In the genomic region with DNA sequence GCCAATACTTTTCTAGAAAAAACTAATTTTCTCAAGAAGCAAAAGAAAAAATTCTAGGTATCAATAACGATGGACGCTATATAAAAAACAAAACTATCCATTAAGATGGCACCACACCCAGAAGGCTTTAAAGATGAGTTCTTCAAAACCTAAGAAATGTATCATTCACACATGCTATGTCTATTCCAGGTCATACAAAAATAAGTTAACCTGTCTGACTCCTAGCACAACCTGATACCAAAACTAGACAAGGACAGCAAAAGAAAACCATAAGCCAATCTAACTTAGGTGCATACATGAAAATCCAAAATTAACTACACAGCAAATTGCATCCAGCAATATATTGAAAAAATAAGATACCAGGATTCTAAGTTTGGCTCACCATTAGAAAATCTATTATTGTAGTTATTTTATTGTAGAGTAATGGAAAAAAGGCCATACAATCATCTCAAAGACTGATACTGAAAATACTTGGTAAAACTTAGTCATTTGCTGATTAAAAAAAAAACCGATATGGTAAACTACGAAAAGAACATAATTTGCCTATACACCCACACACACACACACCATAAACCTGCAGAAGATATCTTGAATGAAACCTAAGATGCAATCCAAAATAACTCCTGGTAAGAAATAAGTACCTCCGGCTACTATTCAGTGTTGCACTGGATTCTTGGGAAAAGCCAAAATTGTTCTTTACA, we compare ENCODE assay signal across 8 cellular contexts. TPM values are rescaled to one million over a fixed set of nuclear protein-coding genes. Genes with fewer than 3 reads are reported as not detected.
DNase-seq lines count a peak whose midpoint lies in the region; ATAC-seq, FAIRE-seq and TF ChIP-seq lines count a peak whose summit lies in the region.

No MANE protein-coding gene starts in this region.

- TF ChIP-seq CTCF in A549 (IDR thresholded peaks at IDR 0.05) (no peak), GM20000 (IDR thresholded peaks at IDR 0.05; ENCODE audit: extremely low read depth, missing control alignments) (no peak)

- FAIRE-seq in A549 (lab: Jason Lieb, UNC) = no peak

- DNase-seq in A549 (ENCODE audit: low read depth in 1 of 2, low spot score in 1 of 2) (no peak), GM20000 (ENCODE audit: low spot score) (peak; percentile 23), memory B cell (ENCODE audit: low spot score in 2 of 2) (no peak), GM03348 (ENCODE audit: low spot score) (no peak), retina (no peak)

- no peaks in the 10 kb centered on the region for H3K27me3 Mint-ChIP-seq in activated T-helper 17 cell treated with anti-CD3 and anti-CD28 coated beads, Interleukin-2, amount 50 U/mL, for 72 hours
- H3K27me3 Mint-ChIP-seq in memory B cell = no peaks in the 10 kb centered on the region

- H3K4me3 ChIP-seq in A549 = peak overlapping the region; percentile 81

- CTCF ChIA-PET in A549 (lab: Yijun Ruan, JAX) = interaction anchor here (0.8 to 2.2 kb wide), 6 partner anchors 19 to 132 kb away, joined by 3 to 9 read pairs (median 4); no protein-coding TSS in a partner anchor

- no peaks in the 10 kb centered on the region for H3K9me3 Mint-ChIP-seq in activated T-helper 17 cell treated with anti-CD3 and anti-CD28 coated beads, Interleukin-2, amount 50 U/mL, for 72 hours
- no peaks in the 10 kb centered on the region for H3K9me3 Mint-ChIP-seq in memory B cell

- peaks cover 9% of the 10 kb centered on the region; the same call in 2 of the 3 replicates for H3K4me1 ChIP-seq in A549

- TF ChIP-seq EP300 in A549 (IDR thresholded peaks at IDR 0.05) = no peak

- ATAC-seq in A549 (no peak; a peak in 1 of 6 replicates), memory B cell (ENCODE audit: low read depth) (no peak), HG02973 (IDR thresholded peaks at IDR 0.05; ENCODE audit: unreplicated experiment) (no peak), GM18867 (IDR thresholded peaks at IDR 0.05; ENCODE audit: unreplicated experiment) (no peak)
- ATAC-seq in activated T-helper 17 cell treated with anti-CD3 and anti-CD28 coated beads, Interleukin-2, amount 50 U/mL, for 72 hours (replicated peaks) = peak; percentile 50

- peak overlapping the region; percentile 90 for H3K4me3 Mint-ChIP-seq in activated T-helper 17 cell treated with anti-CD3 and anti-CD28 coated beads, Interleukin-2, amount 50 U/mL, for 72 hours
- peak overlapping the region; percentile 94 for H3K4me3 Mint-ChIP-seq in memory B cell

- H3K4me2 ChIP-seq in A549 = peak overlapping the region; percentile 81

- POLR2A ChIA-PET in A549 (lab: Yijun Ruan, JAX) = interaction anchor here (0.6 to 1.2 kb wide), 3 partner anchors 30 to 1006 kb away, joined by 3 to 4 read pairs (median 3); no protein-coding TSS in a partner anchor

- no peak for TF ChIP-seq RAD21 in A549 (conservative IDR thresholded peaks at IDR 0.05 in 1 of 2, IDR thresholded peaks at IDR 0.05 in 1 of 2)

- H3K27ac ChIP-seq in A549 = peak overlapping the region; percentile 97

- H3K4me1 Mint-ChIP-seq in activated T-helper 17 cell treated with anti-CD3 and anti-CD28 coated beads, Interleukin-2, amount 50 U/mL, for 72 hours = peaks cover 41% of the 10 kb centered on the region
- peaks cover 16% of the 10 kb centered on the region for H3K4me1 Mint-ChIP-seq in memory B cell

- WGBS in A549 (ENCODE audit: missing lambda C conversion rate) = 74% methylated on average over 5 of the region's 5 CpGs

- H3K36me3 Mint-ChIP-seq in activated T-helper 17 cell treated with anti-CD3 and anti-CD28 coated beads, Interleukin-2, amount 50 U/mL, for 72 hours (ENCODE audit: low read depth) = peaks cover 31% of the 10 kb centered on the region
- peaks cover 6% of the 10 kb centered on the region for H3K36me3 Mint-ChIP-seq in memory B cell

- no peaks in the 10 kb centered on the region for H3K9me3 ChIP-seq in A549

- no peak for TF ChIP-seq POLR2A in A549 (IDR thresholded peaks at IDR 0.05; ENCODE audit: low read length)

- peak overlapping the region; percentile 98 for H3K27ac Mint-ChIP-seq in activated T-helper 17 cell treated with anti-CD3 and anti-CD28 coated beads, Interleukin-2, amount 50 U/mL, for 72 hours
- H3K27ac Mint-ChIP-seq in memory B cell = peak overlapping the region; percentile 98

TF ChIP-seq in A549, 52 proteins besides CTCF, POLR2A, EP300 and RAD21:
- TF ChIP-seq HOXA7 (CRISPR knock-in tag; IDR thresholded peaks at IDR 0.05) = no peak
- TF ChIP-seq, protein P1, sequence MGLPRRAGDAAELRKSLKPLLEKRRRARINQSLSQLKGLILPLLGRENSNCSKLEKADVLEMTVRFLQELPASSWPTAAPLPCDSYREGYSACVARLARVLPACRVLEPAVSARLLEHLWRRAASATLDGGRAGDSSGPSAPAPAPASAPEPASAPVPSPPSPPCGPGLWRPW (IDR thresholded peaks at IDR 0.05) = no peak

RNA-seq across cellular contexts. Expression of a gene that starts 55.0 kb away (rescaled TPM):
- polyA plus RNA-seq in A549 (2011; rRNA removed) (14.6 and 16.0 TPM in 2 replicates), A549 (2017; fragmentation: RNase III; extraction: RNeasy Plus Mini Kit Qiagen cat#74134 plus additional on column Dnase treatment) (8.2 to 9.5 TPM (median 8.6 TPM) in 3 replicates)
- 5.4 and 6.3 TPM in 2 replicates for polyA plus RNA-seq in A549 (2012; cell fraction: cytosol; rRNA removed)
- 10.1 and 15.6 TPM in 2 replicates for polyA plus RNA-seq in A549 (2012; cell fraction: nucleus; rRNA removed)
- polyA minus RNA-seq in A549 (2011; rRNA and poly(A)+ RNA removed) = 9.6 and 12.8 TPM in 2 replicates
- 10 to 100 TPM; 50.7 to 54.8 TPM for total RNA-seq in activated T-helper 17 cell treated with anti-CD3 and anti-CD28 coated beads, Interleukin-2, amount 50 U/mL, for 72 hours
